9 cellular contexts compared by ENCODE assay signal in the genomic region with DNA sequence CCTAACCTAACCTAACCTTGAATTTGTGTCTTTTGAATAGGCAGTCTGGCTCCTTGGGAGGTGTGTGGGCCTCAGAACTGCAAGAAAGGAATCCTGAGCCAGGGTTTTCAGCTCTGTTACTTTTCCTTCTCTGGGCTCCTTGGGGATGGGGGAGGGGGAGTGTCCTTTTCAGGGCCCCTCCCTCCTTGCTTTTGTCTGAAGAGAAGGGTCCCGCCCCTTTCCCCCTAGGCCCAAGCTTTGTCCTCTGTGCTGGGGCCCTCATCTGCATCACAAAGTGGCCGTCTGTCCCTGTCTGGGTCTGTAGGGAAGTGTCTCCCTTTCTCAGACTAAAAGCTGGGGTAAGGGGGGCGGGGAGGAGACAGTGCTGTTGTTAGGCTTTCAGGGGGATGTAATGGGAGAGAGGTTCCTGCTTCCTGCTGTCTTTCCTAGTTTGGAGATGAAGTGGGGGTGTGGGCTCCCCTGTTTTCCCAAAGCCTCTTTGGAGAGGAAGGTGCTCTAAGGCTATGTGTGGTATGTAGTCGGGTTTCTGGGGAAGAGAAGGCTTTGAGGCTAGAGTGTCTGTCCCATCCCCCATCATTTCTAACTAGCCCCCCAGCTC. TPM values are rescaled to one million over a fixed set of nuclear protein-coding genes. Genes with fewer than 3 reads are reported as not detected.
DNase-seq lines count a peak whose midpoint lies in the region; ATAC-seq, FAIRE-seq and TF ChIP-seq lines count a peak whose summit lies in the region.
"Had no signal": no experiment of that assay in that cellular context is flagged by ENCODE, and none has a peak within 500 bp of the region (broad histone marks: within the 10 kb centered on the region; RNA-seq: fewer than 3 reads in every experiment).

No MANE protein-coding gene starts in this region.

- POLR2A ChIA-PET in HEK293T (lab: Yijun Ruan, JAX): interaction anchor here (1.0 kb wide), 1 partner anchor 110 kb away, joined by 3 read pairs; no protein-coding TSS in a partner anchor

- TF ChIP-seq CTCF in gastroesophageal sphincter (IDR thresholded peaks at IDR 0.05): no peak

- H3K27ac ChIP-seq in gastroesophageal sphincter (peak overlapping the region in 3 of 4 donors; percentile 1 to 30 (median 19)), small intestine (ENCODE audit: low read depth in 1 of 2, low read length in 1 of 2) (peak overlapping the region; percentile 38 to 83)
- H3K27ac ChIP-seq: GM23248 had no signal

- peaks cover 0 to 47% (median 9%) of the 10 kb centered on the region in 3 donors for H3K4me1 ChIP-seq in gastroesophageal sphincter
- H3K4me1 ChIP-seq in small intestine (ENCODE audit: control insufficient read depth in 2 of 2, insufficient read depth in 1 of 2, low read depth in 1 of 2, low read length in 1 of 2): peaks cover 12 to 22% of the 10 kb centered on the region in 2 donors

- H3K4me3 ChIP-seq in gastroesophageal sphincter: no peak overlapping the region
- H3K4me3 ChIP-seq in small intestine (ENCODE audit: low read depth in 1 of 2, low read length in 2 of 2): no peak overlapping the region
- H3K4me3 ChIP-seq: GM23248 had no signal

- ATAC-seq in gastroesophageal sphincter: no peak

- peaks cover 0 to 35% of the 10 kb centered on the region in 2 donors for H3K36me3 ChIP-seq in gastroesophageal sphincter
- no peaks in the 10 kb centered on the region for H3K36me3 ChIP-seq in small intestine (ENCODE audit: control insufficient read depth in 2 of 2, insufficient read depth in 2 of 2, low read length in 2 of 2)

- H3K9me3 ChIP-seq in gastroesophageal sphincter (no peaks in the 10 kb centered on the region), small intestine (ENCODE audit: control insufficient read depth, low read depth) (no peaks in the 10 kb centered on the region)

- DNase-seq in NCI-H1417 (lab: John Stamatoyannopoulos, UW) (peak in 2 of 3 experiments; percentile 5 to 27), NCI-H1417 treated with DMSO at 0.1 percent for 48 hours (lab: John Stamatoyannopoulos, UW) (no peak), NCI-H82 (lab: John Stamatoyannopoulos, UW) (peak; percentile 81), small intestine (no peak), COLO829 (ENCODE audit: low spot score) (no peak), HEK293T (ENCODE audit: extremely low spot score) (no peak)
- DNase-seq in stimulated activated naive CD4-positive, alpha-beta T cell (lab: John Stamatoyannopoulos, UW): no peak
- DNase-seq: GM23248 had no signal

- no peak for TF ChIP-seq EP300 in gastroesophageal sphincter (IDR thresholded peaks at IDR 0.05)

- no peak for TF ChIP-seq POLR2A in gastroesophageal sphincter (IDR thresholded peaks at IDR 0.05)

- FAIRE-seq in small intestine (lab: Jason Lieb, UNC): no peak

- 50% methylated on average over 1 of the region's 4 CpGs; no CpG with 5 or more reads in 1 of the 2 donors for WGBS in gastroesophageal sphincter (ENCODE audit: low coverage in 1 of 2), 2 donors
- 29 to 52% (median 32%) methylated on average over 4 of the region's 4 CpGs for WGBS in small intestine, 3 donors

- no peaks in the 10 kb centered on the region for H3K27me3 ChIP-seq in gastroesophageal sphincter
- H3K27me3 ChIP-seq in small intestine (ENCODE audit: control insufficient read depth in 2 of 2, insufficient read depth in 2 of 2, low read length in 2 of 2): no peaks in the 10 kb centered on the region

- CTCF ChIA-PET in HEK293T (lab: Yijun Ruan, JAX): no interaction called here

TF ChIP-seq in HEK293T, 16 proteins besides CTCF, POLR2A, EP300 and RAD21:
- TF ChIP-seq SUZ12 (IDR thresholded peaks at IDR 0.05) (no peak), FOXK2 (IDR thresholded peaks at IDR 0.05) (no peak), CTBP1 (IDR thresholded peaks at IDR 0.05; ENCODE audit: borderline replicate concordance) (no peak), ZNF384 (IDR thresholded peaks at IDR 0.05) (no peak)

RNA-seq across cellular contexts. Expression of gene AGO1, which starts 3.1 kb away (rescaled TPM):
- 10 to 100 TPM; 19.5 to 39.5 (median 24.1) TPM for total RNA-seq in gastroesophageal sphincter
- 1 to 10 TPM; 2.4 to 9.1 (median 4.9) TPM for polyA plus RNA-seq in small intestine

RNA-seq across cellular contexts. Expression of gene AGO3, which starts 44.8 kb away (rescaled TPM):
- 10 to 100 TPM; 33.9 to 36.9 (median 34.2) TPM for total RNA-seq in gastroesophageal sphincter
- 1 to 10 TPM in 2 of 3 donors, under 1 TPM in 1; 0.89 to 3.1 (median 1.6) TPM for polyA plus RNA-seq in small intestine

Comparison
In these comparisons a context has a peak if more than half of its experiments do, and no peak if none do; other contexts are left out.
1. DNase-seq: peak in NCI-H1417 (2 of 3) and NCI-H82 (single experiment); none in NCI-H1417 treated with DMSO at 0.1 percent for 48 hours (single experiment), small intestine (single experiment), COLO829 (single experiment), HEK293T (single experiment) and stimulated activated naive CD4-positive, alpha-beta T cell (0 of 6).